ENCODE assay signal across 1 cellular context in genomic region chr4:3827616-3828492, GRCh38.
TF ChIP-seq lines count a peak whose summit lies in the region.

No MANE protein-coding gene starts in this region.

TF ChIP-seq in HepG2, 621 proteins besides CTCF, POLR2A, EP300 and RAD21 (continued from another document and continues in another):
- 0 out of 2 replicates have a peak, but pooled peaks have one; percentile 42 for TF ChIP-seq ZBTB25 (CRISPR knock-in tag; IDR thresholded peaks at IDR 0.05)
- peak; percentile 99 for TF ChIP-seq HNRNPL (IDR thresholded peaks at IDR 0.05; ENCODE audit: low read depth, low read length)
- TF ChIP-seq ESRRA (CRISPR knock-in tag; IDR thresholded peaks at IDR 0.05; ENCODE audit: low read depth) = peak; percentile 88; the same call in 1 of the 2 replicates
- TF ChIP-seq ZNF343 (CRISPR knock-in tag; IDR thresholded peaks at IDR 0.05) = peak; percentile 73; the same call in 1 of the 2 replicates
- TF ChIP-seq ZFP37 (CRISPR knock-in tag; IDR thresholded peaks at IDR 0.05; ENCODE audit: borderline replicate concordance) = no peak
- no peak for TF ChIP-seq NFE2L1 (CRISPR knock-in tag; IDR thresholded peaks at IDR 0.05; ENCODE audit: borderline replicate concordance)
- peak; percentile 82 for TF ChIP-seq ZNF644 (CRISPR knock-in tag; IDR thresholded peaks at IDR 0.05; ENCODE audit: low read depth)
- no peak for TF ChIP-seq ZNF773 (CRISPR knock-in tag; IDR thresholded peaks at IDR 0.05; ENCODE audit: borderline replicate concordance)
- peak; percentile 44; the same call in 1 of the 2 replicates for TF ChIP-seq ZNF629 (CRISPR knock-in tag; conservative IDR thresholded peaks at IDR 0.05)
- TF ChIP-seq GABPB1 (CRISPR knock-in tag; IDR thresholded peaks at IDR 0.05) = peak; percentile 74
- peak; percentile 85; the same call in 1 of the 2 replicates for TF ChIP-seq ZNF563 (CRISPR knock-in tag; IDR thresholded peaks at IDR 0.05)
- TF ChIP-seq ISX (CRISPR knock-in tag; conservative IDR thresholded peaks at IDR 0.05) = no peak
- 0 out of 2 replicates have a peak, but pooled peaks have one; percentile 49 for TF ChIP-seq EEA1 (CRISPR knock-in tag; IDR thresholded peaks at IDR 0.05; ENCODE audit: borderline replicate concordance)
- peak; percentile 44 for TF ChIP-seq ISL2 (CRISPR knock-in tag; IDR thresholded peaks at IDR 0.05)
- TF ChIP-seq THAP8 (CRISPR knock-in tag; IDR thresholded peaks at IDR 0.05; ENCODE audit: borderline replicate concordance) = 0 out of 2 replicates have a peak, but pooled peaks have one; percentile 40
- peak; percentile 51; the same call in 1 of the 2 replicates for TF ChIP-seq ZNF138 (CRISPR knock-in tag; IDR thresholded peaks at IDR 0.05; ENCODE audit: low read depth)
- TF ChIP-seq MEIS1 (CRISPR knock-in tag; IDR thresholded peaks at IDR 0.05; ENCODE audit: borderline replicate concordance) = 0 out of 2 replicates have a peak, but pooled peaks have one; percentile 46
- peak; percentile 86 for TF ChIP-seq ZFP91 (CRISPR knock-in tag; IDR thresholded peaks at IDR 0.05; ENCODE audit: borderline replicate concordance)
- no peak; the same call in 1 of the 2 replicates for TF ChIP-seq ZNF879 (CRISPR knock-in tag; IDR thresholded peaks at IDR 0.05)
- TF ChIP-seq ZNF350 (CRISPR knock-in tag; IDR thresholded peaks at IDR 0.05; ENCODE audit: borderline replicate concordance, low read depth) = peak; percentile 82
- TF ChIP-seq CSRNP1 (CRISPR knock-in tag; IDR thresholded peaks at IDR 0.05) = peak; percentile 95
- TF ChIP-seq NR2F1 (CRISPR knock-in tag; IDR thresholded peaks at IDR 0.05) = peak; percentile 98 to 99
- peak; percentile 93; the same call in 1 of the 2 replicates for TF ChIP-seq ZNF337 (CRISPR knock-in tag; IDR thresholded peaks at IDR 0.05; ENCODE audit: borderline replicate concordance, low read depth)
- peak; percentile 83 for TF ChIP-seq ZNF331 (CRISPR knock-in tag; IDR thresholded peaks at IDR 0.05)
- TF ChIP-seq FOXA3 (CRISPR knock-in tag; IDR thresholded peaks at IDR 0.05) = peak; percentile 70
- TF ChIP-seq KMT2B (CRISPR knock-in tag; IDR thresholded peaks at IDR 0.05) = no peak
- TF ChIP-seq PHF8 (CRISPR knock-in tag; IDR thresholded peaks at IDR 0.05) = peak; percentile 63
- peak; percentile 81; the same call in 1 of the 2 replicates for TF ChIP-seq RXRB (CRISPR knock-in tag; IDR thresholded peaks at IDR 0.05; ENCODE audit: borderline replicate concordance)
- TF ChIP-seq PPARG (CRISPR knock-in tag; conservative IDR thresholded peaks at IDR 0.05) = no peak
- peak; percentile 78 for TF ChIP-seq NR0B2 (CRISPR knock-in tag; IDR thresholded peaks at IDR 0.05)
- TF ChIP-seq ZNF646 (CRISPR knock-in tag; IDR thresholded peaks at IDR 0.05) = peak; percentile 78
- TF ChIP-seq NFATC3 (CRISPR knock-in tag; IDR thresholded peaks at IDR 0.05) = no peak
- peak; percentile 79 for TF ChIP-seq KAT8 (CRISPR knock-in tag; IDR thresholded peaks at IDR 0.05)
- TF ChIP-seq ZSCAN29 (CRISPR knock-in tag; conservative IDR thresholded peaks at IDR 0.05) = 0 out of 2 replicates have a peak, but pooled peaks have one; percentile 35
- TF ChIP-seq TBP (CRISPR knock-in tag; IDR thresholded peaks at IDR 0.05) = no peak
- peak; percentile 21; the same call in 1 of the 2 replicates for TF ChIP-seq CBX5 (CRISPR knock-in tag; IDR thresholded peaks at IDR 0.05; ENCODE audit: borderline replicate concordance)
- no peak for TF ChIP-seq FOXP1 (IDR thresholded peaks at IDR 0.05)
- peak; percentile 49; the same call in 1 of the 2 replicates for TF ChIP-seq FOXP1 (CRISPR knock-in tag; IDR thresholded peaks at IDR 0.05)
- no peak for TF ChIP-seq LCORL (IDR thresholded peaks at IDR 0.05)
- peak; percentile 87 for TF ChIP-seq LCORL (CRISPR knock-in tag; IDR thresholded peaks at IDR 0.05)
- TF ChIP-seq HNF4A (CRISPR knock-in tag; IDR thresholded peaks at IDR 0.05) = peak; percentile 97
- TF ChIP-seq ZNF687 (CRISPR knock-in tag; IDR thresholded peaks at IDR 0.05) = peak; percentile 100
- peak; percentile 83 for TF ChIP-seq HNF4G (IDR thresholded peaks at IDR 0.05; ENCODE audit: borderline replicate concordance, low read depth, low read length)
- peak; percentile 88; the same call in 1 of the 2 replicates for TF ChIP-seq HNF4G (CRISPR knock-in tag; IDR thresholded peaks at IDR 0.05; ENCODE audit: borderline replicate concordance, low read depth)
- TF ChIP-seq ZNF280D (CRISPR knock-in tag; IDR thresholded peaks at IDR 0.05) = peak; percentile 95
- peak; percentile 89 for TF ChIP-seq ZNF883 (CRISPR knock-in tag; IDR thresholded peaks at IDR 0.05; ENCODE audit: not compliant biosample characterization)
